ENCODE assay signal across 21 cellular contexts in the genomic region with DNA sequence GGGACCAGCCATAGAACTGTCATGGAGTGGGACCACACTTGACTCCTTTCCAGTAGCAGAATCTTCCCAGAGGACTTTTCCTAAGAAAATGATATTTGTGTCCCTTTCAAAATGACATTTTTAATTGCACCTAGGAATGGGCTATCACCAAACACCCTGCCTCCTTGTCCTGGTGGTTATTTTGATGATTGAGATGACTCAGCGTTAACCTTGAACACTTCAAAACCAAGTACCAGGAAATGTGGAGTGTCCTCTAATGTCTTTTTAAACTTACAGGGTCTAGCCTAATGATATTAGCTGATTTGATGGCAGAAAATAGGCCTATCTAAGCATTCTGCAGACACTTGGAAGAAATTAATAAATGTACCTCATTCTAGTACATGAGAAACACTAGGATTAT.
"Had no signal": no experiment of that assay in that cellular context is flagged by ENCODE, and none has a peak within 500 bp of the region (broad histone marks: within the 10 kb centered on the region; RNA-seq: fewer than 3 reads in every experiment).

No MANE protein-coding gene starts in this region.

- DNase-seq: activated CD4-positive, alpha-beta T cell treated with anti-CD3 and anti-CD28 coated beads, Interleukin-2, amount 50 U/mL, for 48 hours; activated CD4-positive, CD25-positive, alpha-beta regulatory T cell treated with anti-CD3 and anti-CD28 coated beads, Interleukin-2, amount 50 U/mL, for 72 hours; activated naive CD4-positive, alpha-beta T cell; activated naive CD8-positive, alpha-beta T cell treated with anti-CD3 and anti-CD28 coated beads for 36 hours; amniotic stem cell; dermis blood vessel endothelial cell; effector memory CD4-positive, alpha-beta T cell; esophagus squamous epithelium; heart right ventricle; left ventricle myocardium inferior; mammary epithelial cell; midbrain; nephron progenitor cell; nucleus accumbens; sigmoid colon; stimulated activated CD4-positive, alpha-beta T cell treated with anti-CD3 and anti-CD28 coated beads, Interleukin-4, amount 100 ng/mL, for 24 hours; tibial artery had no signal

- H3K27me3 ChIP-seq: esophagus squamous epithelium, heart right ventricle, sigmoid colon, tibial artery had no signal

- H3K4me3 ChIP-seq: esophagus squamous epithelium, heart right ventricle, left ventricle myocardium inferior, sigmoid colon, tibial artery had no signal

- H3K9me3 ChIP-seq: esophagus squamous epithelium, heart right ventricle, left ventricle myocardium inferior, sigmoid colon, tibial artery had no signal

- H3K27ac ChIP-seq: esophagus squamous epithelium, heart right ventricle, left ventricle myocardium inferior, sigmoid colon, tibial artery, VCaP had no signal

- H3K4me1 ChIP-seq: heart right ventricle, left ventricle myocardium inferior, sigmoid colon, tibial artery had no signal

- ATAC-seq: heart right ventricle; stimulated activated memory B cell treated with anti-CD40 and anti-IgM and Interleukin-4, amounts not matched to agents 10 μg/mL and 1 μg/mL and 100 μg/mL, for 72 hours had no signal

- H3K27me3 Mint-ChIP-seq: stimulated activated memory B cell treated with anti-CD40 and anti-IgM and Interleukin-4, amounts not matched to agents 10 μg/mL and 1 μg/mL and 100 μg/mL, for 72 hours had no signal

- H3K36me3 Mint-ChIP-seq: activated naive CD8-positive, alpha-beta T cell treated with anti-CD3 and anti-CD28 coated beads for 36 hours; stimulated activated memory B cell treated with anti-CD40 and anti-IgM and Interleukin-4, amounts not matched to agents 10 μg/mL and 1 μg/mL and 100 μg/mL, for 72 hours had no signal

- FAIRE-seq: endothelial cell of umbilical vein, urothelium cell line had no signal

- H3K36me3 ChIP-seq: esophagus squamous epithelium, heart right ventricle, left ventricle myocardium inferior, sigmoid colon, tibial artery had no signal

- H3K9me3 Mint-ChIP-seq: activated naive CD8-positive, alpha-beta T cell treated with anti-CD3 and anti-CD28 coated beads for 36 hours; nephron progenitor cell; stimulated activated memory B cell treated with anti-CD40 and anti-IgM and Interleukin-4, amounts not matched to agents 10 μg/mL and 1 μg/mL and 100 μg/mL, for 72 hours had no signal

- H3K4me3 Mint-ChIP-seq: activated naive CD8-positive, alpha-beta T cell treated with anti-CD3 and anti-CD28 coated beads for 36 hours; nephron progenitor cell had no signal

- H3K27ac Mint-ChIP-seq: nephron progenitor cell had no signal
